1 cellular context compared by ENCODE assay signal in genomic region chr2:24111407-24111861, GRCh38.
TF ChIP-seq lines count a peak whose summit lies in the region.

No MANE protein-coding gene starts in this region.

TF ChIP-seq in HepG2, 621 proteins besides CTCF, POLR2A, EP300 and RAD21:
- TF ChIP-seq MAFF (IDR thresholded peaks at IDR 0.05; ENCODE audit: low read depth, low read length) (peak; percentile 86), ZNF251 (CRISPR knock-in tag; IDR thresholded peaks at IDR 0.05) (no peak), MAFK (conservative IDR thresholded peaks at IDR 0.05 in 1 of 2, IDR thresholded peaks at IDR 0.05 in 1 of 2; ENCODE audit: low read length in 2 of 2) (peak; percentile 86 to 89)
TF ChIP-seq in HepG2: peak in this region for 2.
